Comparison of ENCODE assay signal across 19 cellular contexts in the genomic region with DNA sequence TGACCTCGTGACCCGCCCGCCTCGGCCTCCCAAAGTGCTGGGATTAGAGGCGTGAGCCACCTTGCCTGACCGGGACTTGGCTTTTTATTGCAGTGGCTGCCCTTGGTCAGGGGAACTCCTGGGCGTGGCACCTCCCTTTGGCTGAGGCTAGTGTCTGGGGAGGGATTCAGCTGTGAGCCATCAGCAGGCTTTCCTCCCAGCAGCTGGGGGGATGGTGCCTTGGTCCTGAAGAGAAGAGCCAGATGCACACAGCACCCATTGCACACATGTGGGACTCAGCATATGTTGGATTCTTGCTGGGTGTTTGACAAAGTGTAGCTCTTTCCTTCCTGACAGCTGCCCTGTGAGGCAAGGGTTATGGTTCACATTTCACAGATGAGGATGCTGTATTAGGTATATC. TPM values are rescaled to one million over a fixed set of nuclear protein-coding genes. Genes with fewer than 3 reads are reported as not detected.
DNase-seq lines count a peak whose midpoint lies in the region; ATAC-seq and TF ChIP-seq lines count a peak whose summit lies in the region.
"Had no signal": no experiment of that assay in that cellular context is flagged by ENCODE, and none has a peak within 500 bp of the region (broad histone marks: within the 10 kb centered on the region; RNA-seq: fewer than 3 reads in every experiment).

No MANE protein-coding gene starts in this region.

- no peak overlapping the region for H2BK5ac ChIP-seq in mesendoderm (ENCODE audit: low read length)

- H3K27ac Mint-ChIP-seq in activated T-cell treated with anti-CD3 and anti-CD28 coated beads, Interleukin-2, amount 50 U/mL, for 24 hours = peak overlapping the region; percentile 81
- no peak overlapping the region for H3K27ac Mint-ChIP-seq in activated T-cell treated with anti-CD3 and anti-CD28 coated beads, Interleukin-2, amount 50 U/mL, for 72 hours
- peak overlapping the region; percentile 91 for H3K27ac Mint-ChIP-seq in stimulated activated effector memory CD8-positive, alpha-beta T cell treated with anti-CD3 and anti-CD28 coated beads, Interleukin-12 subunit alpha, Interleukin-12 subunit beta, amount 100 ng/mL, for 72 hours
- H3K27ac Mint-ChIP-seq: activated T-helper 2 cell treated with anti-CD3 and anti-CD28 coated beads, Interferon-gamma antibody, Interleukin-2, Interleukin-4, amounts not matched to agents 10 μg/mL and 5 μg/mL and 100 μg/mL, durations not matched to agents 14 hours and 24 hours and 36 hours had no signal

- TF ChIP-seq CTCF in fibroblast of the aortic adventitia (IDR thresholded peaks at IDR 0.05; ENCODE audit: insufficient read depth, low read length) = no peak

- no peak overlapping the region for H3K4me3 ChIP-seq in fibroblast of the aortic adventitia (ENCODE audit: low read depth, low read length)
- H3K4me3 ChIP-seq in mesendoderm (ENCODE audit: low read length) = no peak overlapping the region
- H3K4me3 ChIP-seq: A549, heart right ventricle, left lung, Peyer's patch, thoracic aorta had no signal

- no peak overlapping the region for H3K9ac ChIP-seq in mesendoderm (ENCODE audit: low read length)

- H2AK5ac ChIP-seq in mesendoderm (ENCODE audit: low read length) = no peak overlapping the region

- no peak overlapping the region for H3K56ac ChIP-seq in mesendoderm (ENCODE audit: low read length)

- no peak for ATAC-seq in activated T-cell treated with anti-CD3 and anti-CD28 coated beads, Interleukin-2, amount 50 U/mL, for 72 hours (replicated peaks in 1 of 2)
- ATAC-seq in stimulated activated effector memory CD8-positive, alpha-beta T cell treated with anti-CD3 and anti-CD28 coated beads, Interleukin-12 subunit alpha, Interleukin-12 subunit beta, amount 100 ng/mL, for 72 hours = no peak
- ATAC-seq in HG03045 (IDR thresholded peaks at IDR 0.05; ENCODE audit: unreplicated experiment) = no peak
- ATAC-seq: A549, left lung had no signal

- H3K27ac ChIP-seq in mesendoderm (ENCODE audit: low read depth, low read length) = no peak overlapping the region
- H3K27ac ChIP-seq: A549, brain microvascular endothelial cell, heart right ventricle, left lung, Peyer's patch, thoracic aorta had no signal

- no peaks in the 10 kb centered on the region for H3K4me1 ChIP-seq in mesendoderm (ENCODE audit: control insufficient read depth, low read depth, low read length)
- H3K4me1 ChIP-seq: A549 had no signal

- H3K4me1 Mint-ChIP-seq in activated T-cell treated with anti-CD3 and anti-CD28 coated beads, Interleukin-2, amount 50 U/mL, for 24 hours (ENCODE audit: low read depth) = peaks cover 82% of the 10 kb centered on the region
- peaks cover 82% of the 10 kb centered on the region for H3K4me1 Mint-ChIP-seq in activated T-cell treated with anti-CD3 and anti-CD28 coated beads, Interleukin-2, amount 50 U/mL, for 72 hours (ENCODE audit: low read depth)
- H3K4me1 Mint-ChIP-seq in stimulated activated effector memory CD8-positive, alpha-beta T cell treated with anti-CD3 and anti-CD28 coated beads, Interleukin-12 subunit alpha, Interleukin-12 subunit beta, amount 100 ng/mL, for 72 hours = peaks cover 96% of the 10 kb centered on the region

- H3K27me3 Mint-ChIP-seq in activated T-cell treated with anti-CD3 and anti-CD28 coated beads, Interleukin-2, amount 50 U/mL, for 24 hours = no peaks in the 10 kb centered on the region
- H3K27me3 Mint-ChIP-seq in activated T-cell treated with anti-CD3 and anti-CD28 coated beads, Interleukin-2, amount 50 U/mL, for 72 hours (ENCODE audit: low read depth) = no peaks in the 10 kb centered on the region

- H3K27me3 ChIP-seq in mesendoderm (ENCODE audit: insufficient read depth, low read length, poor library complexity) = no peaks in the 10 kb centered on the region
- H3K27me3 ChIP-seq: brain microvascular endothelial cell, left lung, Peyer's patch had no signal

- no peak overlapping the region for H2BK120ac ChIP-seq in mesendoderm (ENCODE audit: low read depth, low read length)

- H4K8ac ChIP-seq in mesendoderm (ENCODE audit: low read depth, low read length) = no peak overlapping the region

- H3K36me3 Mint-ChIP-seq in activated T-cell treated with anti-CD3 and anti-CD28 coated beads, Interleukin-2, amount 50 U/mL, for 24 hours (ENCODE audit: low read depth) = peaks cover 57% of the 10 kb centered on the region
- H3K36me3 Mint-ChIP-seq in activated T-cell treated with anti-CD3 and anti-CD28 coated beads, Interleukin-2, amount 50 U/mL, for 72 hours (ENCODE audit: insufficient read depth in 2 of 2) = peaks cover 14 to 16% of the 10 kb centered on the region in 2 donors
- peaks cover 100% of the 10 kb centered on the region for H3K36me3 Mint-ChIP-seq in stimulated activated effector memory CD8-positive, alpha-beta T cell treated with anti-CD3 and anti-CD28 coated beads, Interleukin-12 subunit alpha, Interleukin-12 subunit beta, amount 100 ng/mL, for 72 hours

- H3K18ac ChIP-seq in mesendoderm (ENCODE audit: low read length) = no peak overlapping the region

- H3K79me2 ChIP-seq in mesendoderm (ENCODE audit: control insufficient read depth, insufficient read depth, low read length) = no peaks in the 10 kb centered on the region

- no peak overlapping the region for H3K4me3 Mint-ChIP-seq in activated T-cell treated with anti-CD3 and anti-CD28 coated beads, Interleukin-2, amount 50 U/mL, for 24 hours
- peak overlapping the region in 1 of 2 donors; percentile 54 for H3K4me3 Mint-ChIP-seq in activated T-cell treated with anti-CD3 and anti-CD28 coated beads, Interleukin-2, amount 50 U/mL, for 72 hours
- H3K4me3 Mint-ChIP-seq in stimulated activated effector memory CD8-positive, alpha-beta T cell treated with anti-CD3 and anti-CD28 coated beads, Interleukin-12 subunit alpha, Interleukin-12 subunit beta, amount 100 ng/mL, for 72 hours = peak overlapping the region; percentile 29
- H3K4me3 Mint-ChIP-seq: T-helper 1 cell treated with Interleukin-12 subunit alpha and Interleukin-12 subunit beta and Interleukin-4 antibody, amounts not matched to agents 30 μg/mL and 1 μg/mL, for 36 hours had no signal

- no peaks in the 10 kb centered on the region for H3K79me1 ChIP-seq in mesendoderm (ENCODE audit: low read length)

- no peak overlapping the region for H3K4ac ChIP-seq in mesendoderm (ENCODE audit: low read depth, low read length)

- no peak overlapping the region for H3K23ac ChIP-seq in mesendoderm (ENCODE audit: low read length)

- H3K9me3 Mint-ChIP-seq in activated T-cell treated with anti-CD3 and anti-CD28 coated beads, Interleukin-2, amount 50 U/mL, for 24 hours = no peaks in the 10 kb centered on the region
- H3K9me3 Mint-ChIP-seq in activated T-cell treated with anti-CD3 and anti-CD28 coated beads, Interleukin-2, amount 50 U/mL, for 72 hours = no peaks in the 10 kb centered on the region
- H3K9me3 Mint-ChIP-seq in stimulated activated effector memory CD8-positive, alpha-beta T cell treated with anti-CD3 and anti-CD28 coated beads, Interleukin-12 subunit alpha, Interleukin-12 subunit beta, amount 100 ng/mL, for 72 hours = no peaks in the 10 kb centered on the region
- H3K9me3 Mint-ChIP-seq: activated T-helper 2 cell treated with anti-CD3 and anti-CD28 coated beads, Interferon-gamma antibody, Interleukin-2, Interleukin-4, amounts not matched to agents 10 μg/mL and 5 μg/mL and 100 μg/mL, durations not matched to agents 14 hours and 24 hours and 36 hours; T-helper 1 cell treated with Interleukin-12 subunit alpha and Interleukin-12 subunit beta and Interleukin-4 antibody, amounts not matched to agents 30 μg/mL and 1 μg/mL, for 36 hours had no signal

- no peaks in the 10 kb centered on the region for H3K36me3 ChIP-seq in mesendoderm (ENCODE audit: control insufficient read depth, insufficient read depth, low read length)
- H3K36me3 ChIP-seq: brain microvascular endothelial cell, Peyer's patch, thoracic aorta had no signal

- no peak overlapping the region for H4K5ac ChIP-seq in mesendoderm (ENCODE audit: low read length)

- no peak overlapping the region for H3K4me2 ChIP-seq in mesendoderm (ENCODE audit: low read length)
- H3K4me2 ChIP-seq: A549 had no signal

- no peak for DNase-seq in activated T-cell treated with anti-CD3 and anti-CD28 coated beads, Interleukin-2, amount 50 U/mL, for 24 hours
- no peak for DNase-seq in activated T-cell treated with anti-CD3 and anti-CD28 coated beads, Interleukin-2, amount 50 U/mL, for 72 hours
- DNase-seq in NCI-H226 (peak; percentile 12), fibroblast of the aortic adventitia (ENCODE audit: low read depth) (peak; percentile 85), nucleus accumbens (lab: John Stamatoyannopoulos, UW) (no peak), mesendoderm (no peak)
- DNase-seq in stimulated activated effector memory CD8-positive, alpha-beta T cell treated with anti-CD3 and anti-CD28 coated beads, Interleukin-12 subunit alpha, Interleukin-12 subunit beta, amount 100 ng/mL, for 72 hours (ENCODE audit: low spot score in 2 of 2) = no peak
- DNase-seq: brain microvascular endothelial cell, heart right ventricle, NCI-H1417 treated with DMSO at 0.1 percent for 48 hours, NCI-H526, Peyer's patch, small intestine had no signal

- no peak overlapping the region for H2BK15ac ChIP-seq in mesendoderm (replicated peaks; ENCODE audit: low read depth)

- no CpG with 5 or more reads among the region's 7 CpGs for WGBS in mesendoderm (ENCODE audit: extremely low coverage, insufficient coverage, low lambda C conversion rate)

RNA-seq across cellular contexts. Expression of a gene that starts 8.4 kb away (rescaled TPM):
- total RNA-seq in activated T-cell treated with anti-CD3 and anti-CD28 coated beads, Interleukin-2, amount 50 U/mL, for 72 hours = 10 to 100 TPM; 71.9 to 87.5 TPM
- total RNA-seq in fibroblast of the aortic adventitia (ENCODE audit: low replicate concordance) = 0.25 and 0.72 TPM in 2 replicates
- not detected for polyA plus RNA-seq in mesendoderm (2013, experiment 1 of 2)
- not detected for polyA plus RNA-seq in mesendoderm (2013, experiment 2 of 2)

RNA-seq across cellular contexts. Expression of a gene that starts 46.7 kb away (rescaled TPM):
- 100 to 1,000 TPM; 620 to 681 TPM for total RNA-seq in activated T-cell treated with anti-CD3 and anti-CD28 coated beads, Interleukin-2, amount 50 U/mL, for 72 hours
- total RNA-seq in fibroblast of the aortic adventitia (ENCODE audit: low replicate concordance) = 5.6 and 14.4 TPM in 2 replicates
- 4.6 TPM for polyA plus RNA-seq in mesendoderm (2013, experiment 1 of 2)
- polyA plus RNA-seq in mesendoderm (2013, experiment 2 of 2) = 4.7 TPM

Comparison
In these comparisons a context has a peak if more than half of its experiments do, and no peak if none do; other contexts are left out.
1. DNase-seq: peak in NCI-H226 (single experiment) and fibroblast of the aortic adventitia (single experiment); none in activated T-cell treated with anti-CD3 and anti-CD28 coated beads, Interleukin-2, amount 50 U/mL, for 24 hours (single experiment), activated T-cell treated with anti-CD3 and anti-CD28 coated beads, Interleukin-2, amount 50 U/mL, for 72 hours (0 of 2), stimulated activated effector memory CD8-positive, alpha-beta T cell treated with anti-CD3 and anti-CD28 coated beads, Interleukin-12 subunit alpha, Interleukin-12 subunit beta, amount 100 ng/mL, for 72 hours (0 of 2), nucleus accumbens (0 of 56) and mesendoderm (single experiment).
2. RNA of a gene that starts 8.4 kb away (total RNA-seq): 71.9 to 87.5 TPM in activated T-cell treated with anti-CD3 and anti-CD28 coated beads, Interleukin-2, amount 50 U/mL, for 72 hours; 0.25 to 0.72 TPM in fibroblast of the aortic adventitia; every median in the first group is over 10 times any median in the second.
3. RNA of a gene that starts 46.7 kb away (total RNA-seq): 620 to 681 TPM in activated T-cell treated with anti-CD3 and anti-CD28 coated beads, Interleukin-2, amount 50 U/mL, for 72 hours; 5.6 to 14.4 TPM in fibroblast of the aortic adventitia; every median in the first group is over 10 times any median in the second.